Comparison of ENCODE assay signal across 1 cellular context in the genomic region with DNA sequence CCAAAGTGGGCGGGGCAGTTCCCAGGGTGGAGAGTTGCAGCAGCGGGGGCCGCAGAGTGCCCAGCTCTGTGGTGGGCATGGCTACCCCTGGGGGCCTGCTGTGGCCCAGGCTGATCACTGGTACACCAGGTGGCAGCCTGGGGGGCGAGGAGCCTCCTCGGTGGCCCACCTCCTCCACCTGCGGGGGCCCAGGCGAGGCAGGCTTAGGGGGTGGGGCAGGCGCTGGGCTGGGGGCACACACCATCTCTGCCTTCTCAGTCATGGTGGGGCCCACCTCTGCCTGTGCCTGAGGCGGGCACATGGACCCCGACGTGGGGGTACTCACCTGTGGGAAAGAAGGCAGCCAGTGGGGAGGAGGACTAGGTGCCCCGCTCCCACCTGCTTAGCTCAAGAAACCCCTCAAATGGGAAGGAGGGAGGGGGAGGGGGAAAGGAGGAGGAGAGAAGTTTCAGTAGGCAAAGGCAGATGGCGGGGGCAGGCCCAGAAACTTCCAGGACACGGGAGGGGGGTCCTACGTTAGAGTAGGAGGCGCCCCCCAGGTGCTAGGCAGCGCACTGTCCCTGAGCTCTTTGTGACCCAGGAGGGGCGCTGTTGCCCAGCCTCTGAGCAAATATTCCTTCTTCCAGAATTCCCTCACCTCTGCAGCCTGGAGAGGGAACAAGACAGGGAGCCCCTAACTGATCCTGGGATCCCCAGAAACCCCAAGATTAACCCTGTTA.
TF ChIP-seq lines count a peak whose summit lies in the region.

No MANE protein-coding gene starts in this region.

TF ChIP-seq in HCT116, 20 proteins besides CTCF, POLR2A, EP300 and RAD21:
- no peak for TF ChIP-seq SIN3A (IDR thresholded peaks at IDR 0.05; ENCODE audit: low read depth)
- TF ChIP-seq ATF3 (IDR thresholded peaks at IDR 0.05): no peak
- no peak for TF ChIP-seq CEBPB (IDR thresholded peaks at IDR 0.05; ENCODE audit: low read depth)
- TF ChIP-seq EZH2 (IDR thresholded peaks at IDR 0.05): no peak
- no peak for TF ChIP-seq EGR1 (IDR thresholded peaks at IDR 0.05; ENCODE audit: low read depth)
- TF ChIP-seq EZH2phosphoT487 (IDR thresholded peaks at IDR 0.05; ENCODE audit: borderline replicate concordance): no peak
- no peak for TF ChIP-seq TCF7L2 (IDR thresholded peaks at IDR 0.05; ENCODE audit: borderline replicate concordance, extremely low read depth, insufficient read depth, insufficient read length)
- TF ChIP-seq, protein P1, sequence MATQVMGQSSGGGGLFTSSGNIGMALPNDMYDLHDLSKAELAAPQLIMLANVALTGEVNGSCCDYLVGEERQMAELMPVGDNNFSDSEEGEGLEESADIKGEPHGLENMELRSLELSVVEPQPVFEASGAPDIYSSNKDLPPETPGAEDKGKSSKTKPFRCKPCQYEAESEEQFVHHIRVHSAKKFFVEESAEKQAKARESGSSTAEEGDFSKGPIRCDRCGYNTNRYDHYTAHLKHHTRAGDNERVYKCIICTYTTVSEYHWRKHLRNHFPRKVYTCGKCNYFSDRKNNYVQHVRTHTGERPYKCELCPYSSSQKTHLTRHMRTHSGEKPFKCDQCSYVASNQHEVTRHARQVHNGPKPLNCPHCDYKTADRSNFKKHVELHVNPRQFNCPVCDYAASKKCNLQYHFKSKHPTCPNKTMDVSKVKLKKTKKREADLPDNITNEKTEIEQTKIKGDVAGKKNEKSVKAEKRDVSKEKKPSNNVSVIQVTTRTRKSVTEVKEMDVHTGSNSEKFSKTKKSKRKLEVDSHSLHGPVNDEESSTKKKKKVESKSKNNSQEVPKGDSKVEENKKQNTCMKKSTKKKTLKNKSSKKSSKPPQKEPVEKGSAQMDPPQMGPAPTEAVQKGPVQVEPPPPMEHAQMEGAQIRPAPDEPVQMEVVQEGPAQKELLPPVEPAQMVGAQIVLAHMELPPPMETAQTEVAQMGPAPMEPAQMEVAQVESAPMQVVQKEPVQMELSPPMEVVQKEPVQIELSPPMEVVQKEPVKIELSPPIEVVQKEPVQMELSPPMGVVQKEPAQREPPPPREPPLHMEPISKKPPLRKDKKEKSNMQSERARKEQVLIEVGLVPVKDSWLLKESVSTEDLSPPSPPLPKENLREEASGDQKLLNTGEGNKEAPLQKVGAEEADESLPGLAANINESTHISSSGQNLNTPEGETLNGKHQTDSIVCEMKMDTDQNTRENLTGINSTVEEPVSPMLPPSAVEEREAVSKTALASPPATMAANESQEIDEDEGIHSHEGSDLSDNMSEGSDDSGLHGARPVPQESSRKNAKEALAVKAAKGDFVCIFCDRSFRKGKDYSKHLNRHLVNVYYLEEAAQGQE (IDR thresholded peaks at IDR 0.05; ENCODE audit: low read depth): no peak
